8 cellular contexts compared by ENCODE assay signal in the genomic region with DNA sequence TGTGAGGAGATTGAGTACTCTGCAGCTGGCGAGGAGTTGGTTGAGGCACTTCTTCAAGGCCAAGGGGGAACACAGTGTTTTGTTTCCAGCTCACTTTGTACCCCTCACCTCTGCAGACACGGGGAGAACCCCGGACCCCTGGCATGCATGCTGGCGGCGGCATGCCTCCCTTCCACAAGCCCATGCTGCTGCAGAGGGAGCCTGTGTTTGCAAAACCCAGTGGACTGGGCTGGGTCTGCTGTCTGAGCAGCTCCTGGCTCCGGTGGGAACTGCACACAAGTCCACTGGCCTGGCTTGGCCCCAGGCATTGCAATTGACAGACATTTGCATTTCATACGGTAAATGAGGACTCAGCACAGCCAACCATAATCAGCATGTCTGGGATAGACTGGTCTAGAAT.
"Had no signal": no experiment of that assay in that cellular context is flagged by ENCODE, and none has a peak within 500 bp of the region (broad histone marks: within the 10 kb centered on the region; RNA-seq: fewer than 3 reads in every experiment).

No MANE protein-coding gene starts in this region.

- ATAC-seq: K562 had no signal

- H3K27ac ChIP-seq: GM23248 had no signal

- FAIRE-seq: HTR-8/SVneo, K562 had no signal

- H2AFZ ChIP-seq: GM23248 had no signal

- H3K9me3 ChIP-seq: HAP-1 had no signal

- DNase-seq: GM23248, GOT3, H7, Kasumi-1, KG1 had no signal

- H3K4me1 ChIP-seq: HAP-1 had no signal

- H3K9ac ChIP-seq: GM23248 had no signal

- H3K4me3 ChIP-seq: GM23248, HAP-1, K562 had no signal
